Comparison of ENCODE assay signal across 33 cellular contexts in the genomic region with DNA sequence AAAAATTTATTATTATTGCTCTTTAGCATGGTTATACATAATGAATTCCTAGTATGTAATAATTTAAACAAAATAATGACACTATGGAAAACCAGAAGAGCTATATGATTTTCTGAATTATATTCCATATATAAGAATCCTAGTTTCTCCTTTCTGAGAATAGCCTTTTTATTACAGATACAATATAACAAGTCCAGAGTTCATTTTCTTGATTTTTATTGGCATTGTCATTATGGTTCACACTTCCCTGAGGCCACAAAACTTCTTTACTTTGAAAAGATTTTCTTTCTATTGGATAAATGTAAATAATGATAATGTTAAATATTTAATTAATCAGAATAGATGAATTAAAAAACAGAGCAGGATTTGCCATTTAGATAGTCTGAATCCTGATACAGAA.
"Had no signal": no experiment of that assay in that cellular context is flagged by ENCODE, and none has a peak within 500 bp of the region (broad histone marks: within the 10 kb centered on the region; RNA-seq: fewer than 3 reads in every experiment).

No MANE protein-coding gene starts in this region.

- H3K27me3 ChIP-seq: adrenal gland, body of pancreas, brain microvascular endothelial cell, breast epithelium had no signal

- H3K4me1 ChIP-seq: adrenal gland, body of pancreas, breast epithelium had no signal

- H3K27ac ChIP-seq: adrenal gland, body of pancreas, brain microvascular endothelial cell, breast epithelium, VCaP had no signal

- DNase-seq: activated B cell treated with CpG ODN at 0.5 μM for 24 hours; activated CD4-positive, alpha-beta memory T cell treated with anti-CD3 and anti-CD28 coated beads, Interleukin-2, amount 10 ng/mL, durations not matched to agents 7 days and 5 days; activated CD4-positive, alpha-beta T cell treated with anti-CD3 and anti-CD28 coated beads for 4 hours; activated CD4-positive, alpha-beta T cell treated with anti-CD3 and anti-CD28 coated beads, Interleukin-2, amount 10 ng/mL, durations not matched to agents 7 days and 5 days; activated CD4-positive, alpha-beta T cell treated with anti-CD3 and anti-CD28 coated beads, Interleukin-2, amount 50 U/mL, for 48 hours; activated CD4-positive, CD25-positive, alpha-beta regulatory T cell treated with anti-CD3 and anti-CD28 coated beads, Interleukin-2, amount 50 U/mL, for 72 hours; activated CD8-positive, alpha-beta memory T cell treated with anti-CD3 and anti-CD28 coated beads for 24 hours; activated CD8-positive, alpha-beta memory T cell treated with anti-CD3 and anti-CD28 coated beads, Interleukin-2, amount 10 ng/mL, durations not matched to agents 7 days and 5 days; activated CD8-positive, alpha-beta memory T cell treated with anti-CD3 and anti-CD28 coated beads, Interleukin-2, amount 50 U/mL, for 48 hours; activated CD8-positive, alpha-beta T cell treated with anti-CD3 and anti-CD28 coated beads, Interleukin-2, amount 10 ng/mL, durations not matched to agents 7 days and 5 days; activated effector memory CD4-positive, alpha-beta T cell treated with Interleukin-2 at 50 U/mL for 16 hours; activated gamma-delta T cell treated with Interleukin-2 at 50 U/mL for 16 hours; activated naive CD4-positive, alpha-beta T cell; activated naive CD4-positive, alpha-beta T cell treated with anti-CD3 and anti-CD28 coated beads for 36 hours; activated naive CD4-positive, alpha-beta T cell treated with anti-CD3 and anti-CD28 coated beads, Interleukin-2, amount 50 U/mL, for 16 hours; activated naive CD8-positive, alpha-beta T cell treated with anti-CD3 and anti-CD28 coated beads for 36 hours; activated T-cell treated with anti-CD3 and anti-CD28 coated beads, Interleukin-2, amount 50 U/mL, for 24 hours; activated T-cell treated with anti-CD3 and anti-CD28 coated beads, Interleukin-2, amount 50 U/mL, for 48 hours; adrenal gland; amniotic stem cell; aorta; body of pancreas; brain microvascular endothelial cell; central memory CD4-positive, alpha-beta T cell; SW 1271; T-helper 1 cell; T-helper 2 cell; T-helper 9 cell had no signal

- H3K4me3 ChIP-seq: adrenal gland, body of pancreas, breast epithelium had no signal

- ATAC-seq: activated CD8-positive, alpha-beta memory T cell treated with anti-CD3 and anti-CD28 coated beads, Interleukin-2, amount 10 ng/mL, durations not matched to agents 7 days and 5 days; activated CD8-positive, alpha-beta T cell treated with anti-CD3 and anti-CD28 coated beads, Interleukin-2, amount 10 ng/mL, durations not matched to agents 7 days and 5 days; activated naive CD4-positive, alpha-beta T cell treated with anti-CD3 and anti-CD28 coated beads, Interleukin-2, amount 50 U/mL, for 72 hours; body of pancreas had no signal

- H3K9me3 ChIP-seq: adrenal gland, body of pancreas had no signal

- H3K36me3 ChIP-seq: adrenal gland, brain microvascular endothelial cell, breast epithelium had no signal

- FAIRE-seq: astrocyte, TTC549 had no signal
